Comparison of ENCODE assay signal across 21 cellular contexts in the genomic region with DNA sequence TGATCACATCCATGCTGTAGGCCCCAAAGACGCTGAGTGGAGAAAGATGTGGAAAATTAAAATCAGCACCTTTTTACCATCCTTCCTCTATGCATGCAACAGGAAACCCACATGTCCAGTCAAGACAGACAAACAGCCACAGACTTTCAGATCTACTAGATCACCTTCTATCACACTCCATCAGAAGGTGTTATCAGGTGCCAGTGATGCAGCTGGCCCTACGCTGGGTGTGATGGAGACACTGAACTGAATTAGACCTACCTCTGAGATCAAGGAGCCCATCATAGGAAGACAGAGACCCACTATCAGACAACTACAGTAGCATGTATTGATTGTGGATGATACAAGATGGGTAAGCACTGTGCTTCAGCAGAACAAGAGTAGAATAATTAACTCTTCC. TPM values are rescaled to one million over a fixed set of nuclear protein-coding genes. Genes with fewer than 3 reads are reported as not detected.
A peak's percentile ranks its signal among the peaks of the same experiment; 100 is the strongest.
DNase-seq lines count a peak whose midpoint lies in the region; ATAC-seq lines count a peak whose summit lies in the region.
"Had no signal": no experiment of that assay in that cellular context is flagged by ENCODE, and none has a peak within 500 bp of the region (broad histone marks: within the 10 kb centered on the region; RNA-seq: fewer than 3 reads in every experiment).

No MANE protein-coding gene starts in this region.

- H3K27me3 Mint-ChIP-seq in activated CD4-positive, alpha-beta T cell treated with anti-CD3 and anti-CD28 coated beads, Interleukin-2, amount 10 ng/mL, durations not matched to agents 24 days and 14 days, result peaks cover 20% of the 10 kb centered on the region

- H3K4me1 Mint-ChIP-seq in activated CD4-positive, alpha-beta T cell treated with anti-CD3 and anti-CD28 coated beads, Interleukin-2, amount 10 ng/mL, durations not matched to agents 24 days and 14 days, result peaks cover 7% of the 10 kb centered on the region

- H3K9me3 Mint-ChIP-seq in activated CD4-positive, alpha-beta T cell treated with anti-CD3 and anti-CD28 coated beads, Interleukin-2, amount 10 ng/mL, durations not matched to agents 24 days and 14 days, result peaks cover 10% of the 10 kb centered on the region
- H3K9me3 Mint-ChIP-seq: CD8-positive, alpha-beta T cell had no signal

- peak overlapping the region; percentile 58 for H3K27ac Mint-ChIP-seq in activated CD4-positive, alpha-beta T cell treated with anti-CD3 and anti-CD28 coated beads, Interleukin-2, amount 10 ng/mL, durations not matched to agents 24 days and 14 days
- H3K27ac Mint-ChIP-seq: CD8-positive, alpha-beta T cell had no signal

- no peak overlapping the region for H3K4me3 Mint-ChIP-seq in activated CD4-positive, alpha-beta T cell treated with anti-CD3 and anti-CD28 coated beads, Interleukin-2, amount 10 ng/mL, durations not matched to agents 24 days and 14 days
- H3K4me3 Mint-ChIP-seq: CD8-positive, alpha-beta T cell had no signal

- H3K36me3 Mint-ChIP-seq in activated CD4-positive, alpha-beta T cell treated with anti-CD3 and anti-CD28 coated beads, Interleukin-2, amount 10 ng/mL, durations not matched to agents 24 days and 14 days (ENCODE audit: low read depth), result no peaks in the 10 kb centered on the region
- H3K36me3 Mint-ChIP-seq: CD8-positive, alpha-beta T cell had no signal

- no peak for DNase-seq in activated CD4-positive, alpha-beta T cell treated with anti-CD3 and anti-CD28 coated beads, Interleukin-2, amount 10 ng/mL, durations not matched to agents 24 days and 14 days
- no peak for DNase-seq in activated CD4-positive, alpha-beta T cell treated with anti-CD3 and anti-CD28 coated beads, Interleukin-2, amount 50 U/mL, for 48 hours
- DNase-seq in left lobe of liver (ENCODE audit: low spot score) (no peak), HPDE6-E6E7 (ENCODE audit: extremely low spot score) (no peak), SKM-1 treated with dmso at 0.1 percent for 144 hours (lab: John Stamatoyannopoulos, UW; ENCODE audit: unreplicated experiment) (no peak)
- DNase-seq: 8988T; BE2C; CD8-positive, alpha-beta T cell; DMS79 treated with DMSO at 0.1 percent for 48 hours; HCEC 1CT; NCI-H1436; NCI-H2029 treated with DMSO at 0.1 percent for 48 hours; NCI-H2171 treated with DMSO at 0.1 percent for 48 hours; NCI-H446 treated with DMSO at 0.1 percent for 48 hours; NCI-H748 treated with DMSO at 0.1 percent for 48 hours; PC-3 had no signal

- intact Hi-C loops in activated CD4-positive, alpha-beta T cell treated with anti-CD3 and anti-CD28 coated beads, Interleukin-2, amount 10 ng/mL, durations not matched to agents 24 days and 14 days (cut with micrococcal nuclease), result no loop called here

- peak; percentile 58 for ATAC-seq in GM18909 (IDR thresholded peaks at IDR 0.05; ENCODE audit: poor library complexity, unreplicated experiment)
- ATAC-seq in HG03442 (IDR thresholded peaks at IDR 0.05; ENCODE audit: unreplicated experiment), result peak; percentile 40
- peak; percentile 19 for ATAC-seq in left lobe of liver
- no peak for ATAC-seq in HG03045 (IDR thresholded peaks at IDR 0.05; ENCODE audit: unreplicated experiment)
- ATAC-seq: CD8-positive, alpha-beta T cell; PC-3 had no signal

RNA-seq across cellular contexts. Expression of a gene that starts 15.5 kb away (rescaled TPM):
- not detected in 2 replicates for total RNA-seq in activated CD4-positive, alpha-beta T cell treated with anti-CD3 and anti-CD28 coated beads, Interleukin-2, amount 10 ng/mL, durations not matched to agents 24 days and 14 days
- 1,005 TPM for total RNA-seq in left lobe of liver
- total RNA-seq: CD8-positive, alpha-beta T cell; G401; PC-3; SK-MEL-5 had no signal

RNA-seq across cellular contexts. Expression of a gene that starts 33.5 kb away (rescaled TPM):
- total RNA-seq in activated CD4-positive, alpha-beta T cell treated with anti-CD3 and anti-CD28 coated beads, Interleukin-2, amount 10 ng/mL, durations not matched to agents 24 days and 14 days, result not detected in 2 replicates
- total RNA-seq in left lobe of liver, result 17.5 TPM
- total RNA-seq: CD8-positive, alpha-beta T cell; G401; PC-3; SK-MEL-5 had no signal

RNA-seq across cellular contexts. Expression of a gene that starts 59.3 kb away (rescaled TPM):
- total RNA-seq in activated CD4-positive, alpha-beta T cell treated with anti-CD3 and anti-CD28 coated beads, Interleukin-2, amount 10 ng/mL, durations not matched to agents 24 days and 14 days, result not detected in 2 replicates
- total RNA-seq in left lobe of liver, result 27.3 TPM
- total RNA-seq: CD8-positive, alpha-beta T cell; G401; PC-3; SK-MEL-5 had no signal

Comparison
In these comparisons a context has a peak if more than half of its experiments do, and no peak if none do; other contexts are left out.
1. RNA of a gene that starts 15.5 kb away (total RNA-seq): 1,005 TPM in left lobe of liver (single experiment); not detected in activated CD4-positive, alpha-beta T cell treated with anti-CD3 and anti-CD28 coated beads, Interleukin-2, amount 10 ng/mL, durations not matched to agents 24 days and 14 days; every median in the first group is over 1,000 times any median in the second.
2. RNA of a gene that starts 33.5 kb away (total RNA-seq): 17.5 TPM in left lobe of liver (single experiment); not detected in activated CD4-positive, alpha-beta T cell treated with anti-CD3 and anti-CD28 coated beads, Interleukin-2, amount 10 ng/mL, durations not matched to agents 24 days and 14 days; every median in the first group is over 10 times any median in the second.
3. RNA of a gene that starts 59.3 kb away (total RNA-seq): 27.3 TPM in left lobe of liver (single experiment); not detected in activated CD4-positive, alpha-beta T cell treated with anti-CD3 and anti-CD28 coated beads, Interleukin-2, amount 10 ng/mL, durations not matched to agents 24 days and 14 days; every median in the first group is over 10 times any median in the second.